Comparison of ENCODE assay signal across 9 cellular contexts in genomic region chr7:117323877-117324699, GRCh38. TPM values are rescaled to one million over a fixed set of nuclear protein-coding genes. Genes with fewer than 3 reads are reported as not detected.
A peak's percentile ranks its signal among the peaks of the same experiment; 100 is the strongest.
DNase-seq lines count a peak whose midpoint lies in the region; ATAC-seq and TF ChIP-seq lines count a peak whose summit lies in the region.
"Had no signal": no experiment of that assay in that cellular context is flagged by ENCODE, and none has a peak within 500 bp of the region (broad histone marks: within the 10 kb centered on the region; RNA-seq: fewer than 3 reads in every experiment).

No MANE protein-coding gene starts in this region.

- no peaks in the 10 kb centered on the region for H3K9me3 Mint-ChIP-seq in CD8-positive, alpha-beta T cell
- H3K9me3 Mint-ChIP-seq in activated naive CD4-positive, alpha-beta T cell treated with anti-CD3 and anti-CD28 coated beads, Interleukin-2, amount 50 U/mL, for 72 hours = peaks cover 0 to 7% of the 10 kb centered on the region in 2 donors

- H3K27ac ChIP-seq in VCaP (peak overlapping the region; percentile 99), left ventricle myocardium inferior (replicated peaks) (no peak overlapping the region)
- H3K27ac ChIP-seq in CD8-positive, alpha-beta T cell (ENCODE audit: low read depth, low read length) = no peak overlapping the region

- H3K36me3 ChIP-seq in left ventricle myocardium inferior = no peaks in the 10 kb centered on the region
- no peaks in the 10 kb centered on the region for H3K36me3 ChIP-seq in CD8-positive, alpha-beta T cell (ENCODE audit: insufficient read depth, low read length)

- H3K4me3 ChIP-seq in left ventricle myocardium inferior (peak overlapping the region; percentile 61), retinal pigment epithelial cell (ENCODE audit: low read length) (peak overlapping the region; percentile 51)
- H3K4me3 ChIP-seq in CD8-positive, alpha-beta T cell (ENCODE audit: low read depth, low read length) = no peak overlapping the region

- TF ChIP-seq CTCF in GM10248 (IDR thresholded peaks at IDR 0.05; ENCODE audit: control extremely low read depth, extremely low read depth, low read depth, missing control alignments) (no peak), VCaP (conservative IDR thresholded peaks at IDR 0.05) (no peak), left ventricle myocardium inferior (IDR thresholded peaks at IDR 0.05; ENCODE audit: borderline replicate concordance) (no peak), retinal pigment epithelial cell (conservative IDR thresholded peaks at IDR 0.05; ENCODE audit: low read depth, low read length) (no peak)
- TF ChIP-seq CTCF in CD8-positive, alpha-beta T cell (IDR thresholded peaks at IDR 0.05) = no peak

- intact Hi-C loops in left ventricle myocardium inferior (cut with micrococcal nuclease) = no loop called here
- intact Hi-C loops in CD8-positive, alpha-beta T cell (cut with DNase I, micrococcal nuclease) = no loop called here

- no peak overlapping the region for H3K4me3 Mint-ChIP-seq in CD8-positive, alpha-beta T cell
- H3K4me3 Mint-ChIP-seq: activated naive CD4-positive, alpha-beta T cell treated with anti-CD3 and anti-CD28 coated beads, Interleukin-2, amount 50 U/mL, for 24 hours had no signal

- no peaks in the 10 kb centered on the region for H3K9me3 ChIP-seq in left ventricle myocardium inferior (replicated peaks)
- H3K9me3 ChIP-seq in CD8-positive, alpha-beta T cell (ENCODE audit: low read length) = no peaks in the 10 kb centered on the region

- POLR2A ChIA-PET in GM10248 (lab: Yijun Ruan, JAX) = no interaction called here
- POLR2A ChIA-PET in CD8-positive, alpha-beta T cell (lab: Charles Lee) = no interaction called here

- no peaks in the 10 kb centered on the region for H3K36me3 Mint-ChIP-seq in CD8-positive, alpha-beta T cell
- peaks cover 7 to 14% of the 10 kb centered on the region in 2 donors for H3K36me3 Mint-ChIP-seq in activated naive CD4-positive, alpha-beta T cell treated with anti-CD3 and anti-CD28 coated beads, Interleukin-2, amount 50 U/mL, for 72 hours

- CTCF ChIA-PET in GM10248 (lab: Yijun Ruan, JAX) = interaction anchor here (1.7 to 3.2 kb wide), 2 partner anchors 14 to 111 kb away, joined by 3 to 12 read pairs; no protein-coding TSS in a partner anchor
- CTCF ChIA-PET in CD8-positive, alpha-beta T cell (lab: Charles Lee) = interaction anchor here (0.9 kb wide), 1 partner anchor 12 kb away, joined by 3 read pairs; no protein-coding TSS in a partner anchor

- no peaks in the 10 kb centered on the region for H3K4me1 Mint-ChIP-seq in CD8-positive, alpha-beta T cell (ENCODE audit: low read depth)
- H3K4me1 Mint-ChIP-seq: activated naive CD4-positive, alpha-beta T cell treated with anti-CD3 and anti-CD28 coated beads, Interleukin-2, amount 50 U/mL, for 24 hours had no signal

- H3K27me3 Mint-ChIP-seq in CD8-positive, alpha-beta T cell (ENCODE audit: low read depth) = peaks cover 49% of the 10 kb centered on the region

- peaks cover 72% of the 10 kb centered on the region for H3K27me3 ChIP-seq in left ventricle myocardium inferior (ENCODE audit: low read depth)
- no peaks in the 10 kb centered on the region for H3K27me3 ChIP-seq in CD8-positive, alpha-beta T cell (ENCODE audit: insufficient read depth, low read length)

- no peak for ATAC-seq in CD8-positive, alpha-beta T cell
- ATAC-seq in activated naive CD4-positive, alpha-beta T cell treated with anti-CD3 and anti-CD28 coated beads, Interleukin-2, amount 50 U/mL, for 72 hours = no peak

- peaks cover 27% of the 10 kb centered on the region for H3K4me1 ChIP-seq in left ventricle myocardium inferior
- H3K4me1 ChIP-seq in CD8-positive, alpha-beta T cell (ENCODE audit: insufficient read depth, low read length) = no peaks in the 10 kb centered on the region

- DNase-seq in GM10248 (ENCODE audit: extremely low spot score) = peak; percentile 23
- DNase-seq in left ventricle myocardium inferior = peak; percentile 41
- DNase-seq in retinal pigment epithelial cell (ENCODE audit: low read depth) = no peak
- DNase-seq in CD1c-positive myeloid dendritic cell (ENCODE audit: extremely low spot score) = no peak
- no peak for DNase-seq in CD8-positive, alpha-beta T cell
- DNase-seq in NOMO-1 treated with dmso at 0.1 percent for 144 hours (lab: John Stamatoyannopoulos, UW; ENCODE audit: unreplicated experiment) = no peak
- DNase-seq in activated naive CD4-positive, alpha-beta T cell treated with anti-CD3 and anti-CD28 coated beads, Interleukin-2, amount 50 U/mL, for 72 hours (ENCODE audit: low spot score in 2 of 2) = no peak

- no peak overlapping the region for H3K27ac Mint-ChIP-seq in CD8-positive, alpha-beta T cell
- no peak overlapping the region for H3K27ac Mint-ChIP-seq in activated naive CD4-positive, alpha-beta T cell treated with anti-CD3 and anti-CD28 coated beads, Interleukin-2, amount 50 U/mL, for 72 hours
- H3K27ac Mint-ChIP-seq: activated naive CD4-positive, alpha-beta T cell treated with anti-CD3 and anti-CD28 coated beads, Interleukin-2, amount 50 U/mL, for 24 hours had no signal

RNA-seq across cellular contexts. Expression of gene WNT2, which starts 1.2 kb away (rescaled TPM):
- total RNA-seq in left ventricle myocardium inferior = 0.14 TPM
- not detected for total RNA-seq in CD8-positive, alpha-beta T cell
- total RNA-seq in activated naive CD4-positive, alpha-beta T cell treated with anti-CD3 and anti-CD28 coated beads, Interleukin-2, amount 50 U/mL, for 72 hours = not detected

Comparison
In these comparisons a context has a peak if more than half of its experiments do, and no peak if none do; other contexts are left out.
1. DNase-seq: peak in GM10248 (single experiment) and left ventricle myocardium inferior (single experiment); none in retinal pigment epithelial cell (single experiment), CD1c-positive myeloid dendritic cell (single experiment), CD8-positive, alpha-beta T cell (0 of 7), NOMO-1 treated with dmso at 0.1 percent for 144 hours (single experiment) and activated naive CD4-positive, alpha-beta T cell treated with anti-CD3 and anti-CD28 coated beads, Interleukin-2, amount 50 U/mL, for 72 hours (0 of 2).